In genomic region chr10:69726850-69727249, GRCh38 we compare ENCODE assay signal across 13 cellular contexts.
A peak's percentile ranks its signal among the peaks of the same experiment; 100 is the strongest.
DNase-seq lines count a peak whose midpoint lies in the region.
"Had no signal": no experiment of that assay in that cellular context is flagged by ENCODE, and none has a peak within 500 bp of the region (broad histone marks: within the 10 kb centered on the region; RNA-seq: fewer than 3 reads in every experiment).

No MANE protein-coding gene starts in this region.

- DNase-seq in NCI-H1105 (lab: John Stamatoyannopoulos, UW), result peak; percentile 1
- no peak for DNase-seq in NCI-H1105 treated with DMSO at 0.1 percent for 48 hours (lab: John Stamatoyannopoulos, UW)
- DNase-seq in DMS153 (lab: John Stamatoyannopoulos, UW), result peak; percentile 16
- DNase-seq in NCI-H2029 treated with DMSO at 0.1 percent for 48 hours (lab: John Stamatoyannopoulos, UW), result peak; percentile 46
- DNase-seq in NCI-H69 (lab: John Stamatoyannopoulos, UW), result peak; percentile 20
- no peak for DNase-seq in NCI-H774 (lab: John Stamatoyannopoulos, UW)
- no peak for DNase-seq in NCI-H1436 (lab: John Stamatoyannopoulos, UW)
- DNase-seq in epidermal melanocyte (ENCODE audit: insufficient read length, low spot score), result no peak
- DNase-seq: 8988T, KBM-7, NCI-H1436 treated with DMSO at 0.1 percent for 48 hours, NCI-H2081, Peyer's patch had no signal

Comparison
In these comparisons a context has a peak if more than half of its experiments do, and no peak if none do; other contexts are left out.
1. DNase-seq: peak in NCI-H1105 (single experiment), DMS153 (single experiment), NCI-H2029 treated with DMSO at 0.1 percent for 48 hours (single experiment) and NCI-H69 (single experiment); none in NCI-H1105 treated with DMSO at 0.1 percent for 48 hours (single experiment), NCI-H774 (single experiment), NCI-H1436 (single experiment) and epidermal melanocyte (single experiment).